In the genomic region with DNA sequence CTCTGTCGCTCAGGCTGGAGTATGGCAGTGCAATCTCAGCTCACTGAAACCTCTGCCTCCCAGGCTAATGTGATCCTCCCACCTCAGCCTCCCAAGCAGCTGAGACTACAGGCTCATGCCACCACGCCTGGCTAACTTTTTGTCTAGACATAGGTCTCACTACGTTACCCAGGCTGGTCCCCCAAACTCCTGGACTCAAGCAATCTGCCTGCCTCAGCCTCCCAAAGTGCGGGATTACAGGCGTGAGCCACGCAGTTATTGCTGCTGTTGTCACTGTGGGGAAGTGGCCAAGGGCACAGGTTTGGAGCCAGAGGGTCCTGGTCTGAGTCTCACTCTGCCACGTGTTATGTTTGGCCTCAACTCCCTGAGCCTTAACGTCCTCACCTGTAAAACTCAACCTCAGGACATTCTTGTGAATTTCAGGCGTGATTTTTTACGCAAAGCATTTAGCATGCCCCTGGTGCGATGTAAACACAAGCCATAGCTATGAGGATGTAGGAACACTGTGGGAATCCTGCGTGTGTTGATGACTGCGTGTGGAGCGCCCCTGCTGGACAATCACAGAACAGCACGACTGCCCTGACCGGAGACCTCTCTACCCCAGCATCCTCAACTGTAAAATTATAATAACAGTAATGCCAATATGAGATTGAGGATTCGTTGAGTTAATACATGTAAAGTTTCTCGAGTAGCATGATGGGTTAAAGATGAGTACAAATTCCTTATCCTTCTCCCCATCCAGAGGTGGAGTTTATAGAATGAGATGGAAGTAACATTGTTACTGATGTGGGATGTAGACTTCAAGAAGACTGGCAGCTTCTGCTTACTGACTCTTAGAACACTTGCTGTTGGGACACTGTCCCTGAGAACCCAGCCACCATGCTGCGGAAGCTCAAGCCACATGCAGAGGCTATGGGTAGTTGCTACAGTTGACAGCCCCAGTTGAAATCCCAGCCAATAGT, we compare ENCODE assay signal across 8 cellular contexts. TPM values are rescaled to one million over a fixed set of nuclear protein-coding genes. Genes with fewer than 3 reads are reported as not detected.
A peak's percentile ranks its signal among the peaks of the same experiment; 100 is the strongest.
DNase-seq lines count a peak whose midpoint lies in the region; ATAC-seq and TF ChIP-seq lines count a peak whose summit lies in the region.

No MANE protein-coding gene starts in this region.

- no peaks in the 10 kb centered on the region for H3K79me2 ChIP-seq in Loucy (ENCODE audit: insufficient read depth, low read length)

- no peak overlapping the region for H3K4me3 ChIP-seq in Loucy (ENCODE audit: low read length, poor library complexity, severe bottlenecking)

- no peaks in the 10 kb centered on the region for H3K4me1 ChIP-seq in Loucy (ENCODE audit: insufficient read depth, low read length, poor library complexity, severe bottlenecking)

- peak; percentile 95 for TF ChIP-seq CTCF in Calu3 (IDR thresholded peaks at IDR 0.05; ENCODE audit: unreplicated experiment)
- peak; percentile 95 for TF ChIP-seq CTCF in Loucy (conservative IDR thresholded peaks at IDR 0.05; ENCODE audit: low read length)

- H3K27me3 Mint-ChIP-seq in Calu3 (ENCODE audit: unreplicated experiment) = peaks cover 67% of the 10 kb centered on the region
- no peaks in the 10 kb centered on the region for H3K27me3 Mint-ChIP-seq in stimulated activated naive CD8-positive, alpha-beta T cell treated with anti-CD3 and anti-CD28 coated beads, Interleukin-15, amount 100 ng/mL, for 72 hours

- no TSS peak for BruUV-seq in Calu3 (replicated peaks; lab: Mats Ljungman, UMichigan)

- peak; percentile 49 for ATAC-seq in stimulated activated naive CD8-positive, alpha-beta T cell treated with anti-CD3 and anti-CD28 coated beads, Interleukin-15, amount 100 ng/mL, for 72 hours
- ATAC-seq in GM18868 (IDR thresholded peaks at IDR 0.05; ENCODE audit: unreplicated experiment) (no peak), GM18502 (IDR thresholded peaks at IDR 0.05; ENCODE audit: poor library complexity, unreplicated experiment) (no peak)

- no peaks in the 10 kb centered on the region for H3K9me2 ChIP-seq in Loucy (replicated peaks; ENCODE audit: low read depth, low read length)

- no peaks in the 10 kb centered on the region for H3F3A ChIP-seq in Loucy (ENCODE audit: low read depth)

- no peaks in the 10 kb centered on the region for H3K27me3 ChIP-seq in Loucy (ENCODE audit: insufficient read depth, low read length, poor library complexity, severe bottlenecking)

- H3K36me3 ChIP-seq in Loucy (ENCODE audit: insufficient read depth, low read length) = no peaks in the 10 kb centered on the region

- H3K4me3 Mint-ChIP-seq in Calu3 (ENCODE audit: low read depth, unreplicated experiment) = no peak overlapping the region
- H3K4me3 Mint-ChIP-seq in stimulated activated naive CD8-positive, alpha-beta T cell treated with anti-CD3 and anti-CD28 coated beads, Interleukin-15, amount 100 ng/mL, for 72 hours = no peak overlapping the region

- H3K9ac ChIP-seq in Loucy (ENCODE audit: low read depth, low read length, poor library complexity, severe bottlenecking) = no peak overlapping the region

- H3K4me2 ChIP-seq in Loucy (ENCODE audit: low read depth, low read length, poor library complexity, severe bottlenecking) = no peak overlapping the region

- no peaks in the 10 kb centered on the region for H3K9me3 ChIP-seq in Loucy (ENCODE audit: insufficient read depth, low read depth, low read length)

- H2AFZ ChIP-seq in Loucy (ENCODE audit: low read length) = no peak overlapping the region

- intact Hi-C loops in Calu3 (cut with micrococcal nuclease; ENCODE audit: unreplicated experiment) = no loop called here

- H3K9me3 Mint-ChIP-seq in Calu3 (ENCODE audit: low read depth, unreplicated experiment) = no peaks in the 10 kb centered on the region
- no peaks in the 10 kb centered on the region for H3K9me3 Mint-ChIP-seq in stimulated activated naive CD8-positive, alpha-beta T cell treated with anti-CD3 and anti-CD28 coated beads, Interleukin-15, amount 100 ng/mL, for 72 hours

- peaks cover 1% of the 10 kb centered on the region for H3K36me3 Mint-ChIP-seq in Calu3 (ENCODE audit: insufficient read depth, unreplicated experiment)

- no peaks in the 10 kb centered on the region for H4K20me1 ChIP-seq in Loucy (ENCODE audit: insufficient read depth, low read length, poor library complexity, severe bottlenecking)

- CTCF ChIA-PET in Calu3 (lab: Charles Lee) = interaction anchor here (1.0 to 1.2 kb wide), 4 partner anchors 9 to 58 kb away, joined by 3 to 8 read pairs (median 4); no protein-coding TSS in a partner anchor

- no peaks in the 10 kb centered on the region for H3K4me1 Mint-ChIP-seq in Calu3 (ENCODE audit: low read depth, unreplicated experiment)
- H3K4me1 Mint-ChIP-seq in stimulated activated naive CD8-positive, alpha-beta T cell treated with anti-CD3 and anti-CD28 coated beads, Interleukin-15, amount 100 ng/mL, for 72 hours = peaks cover 14% of the 10 kb centered on the region

- H3K27ac Mint-ChIP-seq in Calu3 (ENCODE audit: unreplicated experiment) = no peak overlapping the region
- H3K27ac Mint-ChIP-seq in stimulated activated naive CD8-positive, alpha-beta T cell treated with anti-CD3 and anti-CD28 coated beads, Interleukin-15, amount 100 ng/mL, for 72 hours = peak overlapping the region in 1 of 2 donors; percentile 34

- DNase-seq in Calu3 = peak; percentile 80
- DNase-seq in activated CD4-positive, alpha-beta T cell treated with anti-CD3 and anti-CD28 coated beads, Interleukin-2, amount 50 U/mL, for 1 hour = peak; percentile 65
- DNase-seq in ecto neural progenitor cell (ENCODE audit: low spot score) = peak; percentile 68
- peak; percentile 59 for DNase-seq in mucosa of gallbladder (ENCODE audit: low spot score)
- peak; percentile 44 to 52 for DNase-seq in stimulated activated naive CD8-positive, alpha-beta T cell treated with anti-CD3 and anti-CD28 coated beads, Interleukin-15, amount 100 ng/mL, for 72 hours

RNA-seq across cellular contexts. Expression of gene PNMA8B, which starts 41.8 kb away (rescaled TPM):
- total RNA-seq in Calu3 (2022) (not detected in 2 replicates), mucosa of gallbladder (5.3 TPM)
